27 cellular contexts compared by ENCODE assay signal in the genomic region with DNA sequence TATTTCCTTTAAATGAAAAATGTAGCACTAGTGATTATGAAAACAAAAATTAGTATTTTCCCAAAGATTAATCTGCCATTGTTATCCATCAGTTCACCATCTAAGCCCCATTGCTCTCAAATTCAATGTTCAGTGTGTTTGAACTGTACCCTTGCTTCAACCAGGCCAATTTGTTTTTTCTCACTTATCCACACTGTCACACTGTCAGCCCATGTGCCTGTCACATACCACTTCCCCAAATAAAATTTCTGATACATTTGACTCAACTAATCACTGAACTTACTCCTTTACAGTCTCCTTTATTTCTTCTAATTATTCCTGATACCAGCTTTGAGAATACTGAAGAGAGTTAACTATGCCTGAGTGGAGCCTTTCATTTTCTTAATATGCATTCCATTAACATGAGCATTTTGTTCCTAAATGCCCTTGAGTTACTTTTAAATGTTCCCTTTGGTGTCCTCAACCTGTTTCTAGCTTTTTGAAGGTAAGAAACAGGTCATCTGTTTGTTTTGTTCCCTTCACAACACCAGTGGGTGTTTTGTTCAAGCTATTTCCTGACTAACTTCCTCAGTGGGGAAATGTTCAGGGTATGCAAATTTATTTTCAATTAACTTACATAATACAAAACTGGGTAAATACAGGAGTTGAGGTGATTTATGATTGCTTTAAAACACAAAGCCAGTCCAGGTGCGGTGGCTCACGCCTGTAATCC.
"Had no signal": no experiment of that assay in that cellular context is flagged by ENCODE, and none has a peak within 500 bp of the region (broad histone marks: within the 10 kb centered on the region; RNA-seq: fewer than 3 reads in every experiment).

No MANE protein-coding gene starts in this region.

- ATAC-seq: esophagus mucosa; foreskin keratinocyte; gastroesophageal sphincter; heart right ventricle; left cardiac atrium; left lung; naive thymus-derived CD8-positive, alpha-beta T cell; right cardiac atrium; stimulated activated effector memory CD8-positive, alpha-beta T cell treated with anti-CD3 and anti-CD28 coated beads, Interleukin-12 subunit alpha, Interleukin-12 subunit beta, amount 100 ng/mL, for 72 hours; stimulated activated naive CD8-positive, alpha-beta T cell treated with anti-CD3 and anti-CD28 coated beads, Interleukin-15, Interleukin-2, amounts not matched to agents 100 U/mL and 50 U/mL, for 24 hours had no signal

- H3K27me3 ChIP-seq: foreskin keratinocyte, gastroesophageal sphincter, heart right ventricle, left lung, sigmoid colon, testis, tibial artery had no signal

- H3K27ac ChIP-seq: dorsolateral prefrontal cortex, epithelial cell of prostate, foreskin keratinocyte, gastroesophageal sphincter, heart right ventricle, left lung, prostate gland, sigmoid colon, testis, tibial artery had no signal

- H3K4me3 ChIP-seq: dorsolateral prefrontal cortex, gastroesophageal sphincter, heart right ventricle, left lung, prostate gland, sigmoid colon, testis, tibial artery had no signal

- H3K27ac Mint-ChIP-seq: naive thymus-derived CD8-positive, alpha-beta T cell; nephron progenitor cell; stimulated activated effector memory CD8-positive, alpha-beta T cell treated with anti-CD3 and anti-CD28 coated beads, Interleukin-12 subunit alpha, Interleukin-12 subunit beta, amount 100 ng/mL, for 72 hours; type B pancreatic cell had no signal

- DNase-seq: cortex of kidney; dorsolateral prefrontal cortex; effector CD4-positive, alpha-beta T cell; foreskin keratinocyte; heart right ventricle; hippocampal formation; left cardiac atrium; left lung; mesendoderm; midbrain; naive thymus-derived CD8-positive, alpha-beta T cell; nephron progenitor cell; nucleus accumbens; right cardiac atrium; sigmoid colon; stimulated activated CD4-positive, alpha-beta T cell treated with anti-CD3 and anti-CD28 coated beads, Interleukin-2, amount 100 ng/mL, for 24 hours; stimulated activated CD4-positive, alpha-beta T cell treated with anti-CD3 and anti-CD28 coated beads, Interleukin-4, amount 100 ng/mL, for 24 hours; stimulated activated naive CD8-positive, alpha-beta T cell treated with anti-CD3 and anti-CD28 coated beads, Interleukin-15, Interleukin-2, amounts not matched to agents 100 U/mL and 50 U/mL, for 24 hours; substantia nigra; testis; tibial artery had no signal

- H3K9me3 Mint-ChIP-seq: stimulated activated effector memory CD8-positive, alpha-beta T cell treated with anti-CD3 and anti-CD28 coated beads, Interleukin-12 subunit alpha, Interleukin-12 subunit beta, amount 100 ng/mL, for 72 hours had no signal

- H3K9me3 ChIP-seq: gastroesophageal sphincter, left lung, prostate gland, sigmoid colon, testis, tibial artery had no signal

- H3K4me3 Mint-ChIP-seq: naive thymus-derived CD8-positive, alpha-beta T cell; nephron progenitor cell; stimulated activated effector memory CD8-positive, alpha-beta T cell treated with anti-CD3 and anti-CD28 coated beads, Interleukin-12 subunit alpha, Interleukin-12 subunit beta, amount 100 ng/mL, for 72 hours; type B pancreatic cell had no signal

- H3K4me1 ChIP-seq: foreskin keratinocyte, gastroesophageal sphincter, heart right ventricle, left lung, prostate gland, sigmoid colon, testis, tibial artery had no signal

- H3K27me3 Mint-ChIP-seq: naive thymus-derived CD8-positive, alpha-beta T cell; type B pancreatic cell had no signal

- H3K36me3 ChIP-seq: gastroesophageal sphincter, heart right ventricle, left lung, prostate gland, sigmoid colon, tibial artery had no signal

- H3K36me3 Mint-ChIP-seq: stimulated activated effector memory CD8-positive, alpha-beta T cell treated with anti-CD3 and anti-CD28 coated beads, Interleukin-12 subunit alpha, Interleukin-12 subunit beta, amount 100 ng/mL, for 72 hours; type B pancreatic cell had no signal

- H3K4me1 Mint-ChIP-seq: nephron progenitor cell had no signal
